Comparison of ENCODE assay signal across 9 cellular contexts in the genomic region with DNA sequence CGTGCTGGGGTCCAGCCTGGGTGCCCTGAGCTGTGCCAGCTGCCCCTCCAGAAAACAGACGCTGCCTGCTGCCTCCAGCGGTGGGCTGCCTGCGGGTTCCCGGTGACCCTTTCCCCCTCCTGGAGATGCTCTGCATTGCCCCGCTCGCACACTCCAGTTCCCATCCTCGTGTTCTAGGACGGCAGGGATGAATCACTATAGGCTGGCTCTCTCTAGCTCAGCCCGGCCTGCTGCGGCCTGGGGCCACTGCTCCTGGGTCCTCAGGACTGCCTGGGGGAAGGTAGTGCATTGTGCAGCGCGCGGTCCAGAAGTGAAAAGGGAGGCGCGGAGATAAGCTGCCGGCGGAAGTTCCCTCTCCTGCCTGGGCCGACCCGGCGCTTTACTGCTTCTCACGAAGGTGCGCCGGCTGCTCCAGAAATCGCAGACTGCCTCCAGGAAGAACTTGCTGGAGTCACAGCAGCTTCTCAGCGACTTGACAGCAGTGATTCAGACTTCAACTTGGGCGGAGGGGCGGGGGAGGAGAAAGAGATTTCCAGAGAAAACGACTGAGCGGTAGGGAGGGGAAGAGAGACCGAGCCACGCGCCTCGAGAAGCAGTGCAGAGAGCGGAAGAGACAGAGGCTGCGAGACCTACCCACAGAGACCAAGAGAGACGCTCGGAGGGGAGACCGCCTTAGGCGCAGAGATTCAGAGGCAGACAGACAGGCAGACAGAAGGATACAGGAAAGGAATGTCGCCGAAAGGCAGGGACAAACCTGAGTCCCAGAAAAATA. TPM values are rescaled to one million over a fixed set of nuclear protein-coding genes. Genes with fewer than 3 reads are reported as not detected.
DNase-seq lines count a peak whose midpoint lies in the region; ATAC-seq, FAIRE-seq and TF ChIP-seq lines count a peak whose summit lies in the region.
"Had no signal": no experiment of that assay in that cellular context is flagged by ENCODE, and none has a peak within 500 bp of the region (broad histone marks: within the 10 kb centered on the region; RNA-seq: fewer than 3 reads in every experiment).

No MANE protein-coding gene starts in this region.

- peaks cover 76% of the 10 kb centered on the region for H3K27me3 ChIP-seq in cardiac muscle cell

- peaks cover 5% of the 10 kb centered on the region for H3K36me3 Mint-ChIP-seq in activated CD4-positive, alpha-beta memory T cell treated with anti-CD3 and anti-CD28 coated beads, Interleukin-2, amount 10 ng/mL, durations not matched to agents 7 days and 5 days (ENCODE audit: low read depth)
- H3K36me3 Mint-ChIP-seq in progenitor cell of endocrine pancreas (ENCODE audit: insufficient read depth), result no peaks in the 10 kb centered on the region

- H3K9me3 ChIP-seq in cardiac muscle cell (ENCODE audit: low read depth), result no peaks in the 10 kb centered on the region

- H3K36me3 ChIP-seq in cardiac muscle cell, result no peaks in the 10 kb centered on the region

- peaks cover 15% of the 10 kb centered on the region for H3K4me1 Mint-ChIP-seq in activated CD4-positive, alpha-beta memory T cell treated with anti-CD3 and anti-CD28 coated beads, Interleukin-2, amount 10 ng/mL, durations not matched to agents 7 days and 5 days
- H3K4me1 Mint-ChIP-seq in progenitor cell of endocrine pancreas (ENCODE audit: low read depth), result peaks cover 18% of the 10 kb centered on the region

- TF ChIP-seq CTCF in cardiac muscle cell (IDR thresholded peaks at IDR 0.05; ENCODE audit: low read depth, low read length) (peak; percentile 33), progenitor cell of endocrine pancreas (IDR thresholded peaks at IDR 0.05; ENCODE audit: unreplicated experiment) (peak; percentile 51)

- CTCF ChIA-PET in activated CD4-positive, alpha-beta memory T cell treated with anti-CD3 and anti-CD28 coated beads, Interleukin-2, amount 10 ng/mL, durations not matched to agents 7 days and 5 days (lab: Charles Lee), result no interaction called here

- H3K9me3 Mint-ChIP-seq in activated CD4-positive, alpha-beta memory T cell treated with anti-CD3 and anti-CD28 coated beads, Interleukin-2, amount 10 ng/mL, durations not matched to agents 7 days and 5 days, result no peaks in the 10 kb centered on the region
- no peaks in the 10 kb centered on the region for H3K9me3 Mint-ChIP-seq in progenitor cell of endocrine pancreas (ENCODE audit: low read depth)

- H3K4me3 Mint-ChIP-seq in activated CD4-positive, alpha-beta memory T cell treated with anti-CD3 and anti-CD28 coated beads, Interleukin-2, amount 10 ng/mL, durations not matched to agents 7 days and 5 days, result peak overlapping the region; percentile 62
- H3K4me3 Mint-ChIP-seq in progenitor cell of endocrine pancreas (ENCODE audit: low read depth), result peak overlapping the region; percentile 68

- peak; percentile 68 for ATAC-seq in HG02678 (IDR thresholded peaks at IDR 0.05; ENCODE audit: unreplicated experiment)

- DNase-seq in activated CD4-positive, alpha-beta memory T cell treated with anti-CD3 and anti-CD28 coated beads, Interleukin-2, amount 10 ng/mL, durations not matched to agents 7 days and 5 days, result no peak
- peak in 1 of 2 donors; percentile 69 for DNase-seq in cardiac muscle cell (ENCODE audit: low read depth in 1 of 2, low spot score in 1 of 2)
- DNase-seq in progenitor cell of endocrine pancreas (ENCODE audit: low spot score, unreplicated experiment), result no peak
- no peak for DNase-seq in NCI-H1105 (lab: John Stamatoyannopoulos, UW)
- DNase-seq in GM19239 (ENCODE audit: insufficient read length, low spot score), result no peak
- no peak for DNase-seq in G401 (ENCODE audit: low spot score)

- FAIRE-seq in GM19239 (lab: Jason Lieb, UNC), result no peak

- in situ Hi-C loops in G401 (cut with HindIII; ENCODE audit: low sequenced_read_pairs), result no loop called here

- H3K4me1 ChIP-seq in cardiac muscle cell (ENCODE audit: low read depth), result no peaks in the 10 kb centered on the region

- H3K27ac ChIP-seq in cardiac muscle cell, result no peak overlapping the region

- H3K4me3 ChIP-seq in GM08714 (ENCODE audit: low read length) (peak overlapping the region; percentile 19; the same call in 1 of the 2 replicates), cardiac muscle cell (no peak overlapping the region)

- H3K27me3 Mint-ChIP-seq in activated CD4-positive, alpha-beta memory T cell treated with anti-CD3 and anti-CD28 coated beads, Interleukin-2, amount 10 ng/mL, durations not matched to agents 7 days and 5 days, result peaks cover 56% of the 10 kb centered on the region
- peaks cover 87% of the 10 kb centered on the region for H3K27me3 Mint-ChIP-seq in progenitor cell of endocrine pancreas

- H3K27ac Mint-ChIP-seq in activated CD4-positive, alpha-beta memory T cell treated with anti-CD3 and anti-CD28 coated beads, Interleukin-2, amount 10 ng/mL, durations not matched to agents 7 days and 5 days, result no peak overlapping the region
- H3K27ac Mint-ChIP-seq in progenitor cell of endocrine pancreas, result no peak overlapping the region

- POLR2A ChIA-PET in activated CD4-positive, alpha-beta memory T cell treated with anti-CD3 and anti-CD28 coated beads, Interleukin-2, amount 10 ng/mL, durations not matched to agents 7 days and 5 days (lab: Charles Lee), result interaction anchor here (0.9 kb wide), 1 partner anchor 9 kb away, joined by 3 read pairs; no protein-coding TSS in a partner anchor

RNA-seq across cellular contexts. Expression of gene MSX1, which starts 6.7 kb away (rescaled TPM):
- total RNA-seq in activated CD4-positive, alpha-beta memory T cell treated with anti-CD3 and anti-CD28 coated beads, Interleukin-2, amount 10 ng/mL, durations not matched to agents 7 days and 5 days, result not detected
- total RNA-seq in cardiac muscle cell (15.6 and 25.2 TPM in 2 replicates), progenitor cell of endocrine pancreas (2.9 and 5.0 TPM in 2 replicates)
- 12.5 and 27.5 TPM in 2 replicates for polyA plus RNA-seq in cardiac muscle cell
- total RNA-seq in G401 (2014; rRNA removed; shearing (Covaris generic)), result 210 and 226 TPM in 2 replicates
- total RNA-seq: T-helper 1 cell treated with Interleukin-12 subunit alpha and Interleukin-12 subunit beta and Interleukin-4 antibody, amounts not matched to agents 30 ng/mL and 1 ng/mL, for 36 hours had no signal
